ENCODE assay signal across 9 cellular contexts in the genomic region with DNA sequence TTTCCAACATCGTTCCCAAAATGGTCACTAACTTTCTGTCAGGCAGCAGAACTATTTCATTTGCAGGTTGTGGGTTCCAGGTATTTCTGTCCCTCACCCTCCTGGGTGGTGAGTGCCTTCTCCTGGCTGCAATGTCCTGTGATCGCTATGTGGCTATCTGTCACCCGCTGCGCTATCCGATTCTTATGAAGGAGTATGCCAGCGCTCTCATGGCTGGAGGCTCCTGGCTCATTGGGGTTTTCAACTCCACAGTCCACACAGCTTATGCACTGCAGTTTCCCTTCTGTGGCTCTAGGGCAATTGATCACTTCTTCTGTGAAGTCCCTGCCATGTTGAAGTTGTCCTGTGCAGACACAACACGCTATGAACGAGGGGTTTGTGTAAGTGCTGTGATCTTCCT. TPM values are rescaled to one million over a fixed set of nuclear protein-coding genes. Genes with fewer than 3 reads are reported as not detected.
"Had no signal": no experiment of that assay in that cellular context is flagged by ENCODE, and none has a peak within 500 bp of the region (broad histone marks: within the 10 kb centered on the region; RNA-seq: fewer than 3 reads in every experiment).

No MANE protein-coding gene starts in this region.

- DNase-seq: IMR-90, KBM-7, KG1 had no signal

- H3K4me1 Mint-ChIP-seq: IgD-negative memory B cell had no signal

- H3K27ac ChIP-seq: HL-60 had no signal

- H3K27me3 Mint-ChIP-seq: IgD-negative memory B cell had no signal

- H3K36me3 Mint-ChIP-seq: IgD-negative memory B cell had no signal

- ATAC-seq: HepG2 had no signal

- H3K27ac Mint-ChIP-seq: IgD-negative memory B cell had no signal

- FAIRE-seq: HepG2, HTR-8/SVneo had no signal

- H3K4me3 Mint-ChIP-seq: IgD-negative memory B cell had no signal

RNA-seq across cellular contexts. Expression of a gene that starts 9.3 kb away (rescaled TPM):
- total RNA-seq: HepG2, HT-29, HT1080, IMR-90 had no signal
- polyA plus RNA-seq: HepG2, IgD-negative memory B cell, IMR-90 had no signal

RNA-seq across cellular contexts. Expression of a gene that starts 13.9 kb away (rescaled TPM):
- total RNA-seq: HepG2, HT-29, HT1080, IMR-90 had no signal
- polyA plus RNA-seq: HepG2, IgD-negative memory B cell, IMR-90 had no signal

RNA-seq across cellular contexts. Expression of a gene that starts 14.7 kb away (rescaled TPM):
- total RNA-seq: HepG2, HT-29, HT1080, IMR-90 had no signal
- polyA plus RNA-seq: HepG2, IgD-negative memory B cell, IMR-90 had no signal

RNA-seq across cellular contexts. Expression of a gene that starts 31.0 kb away (rescaled TPM):
- total RNA-seq: HepG2, HT-29, HT1080, IMR-90 had no signal
- polyA plus RNA-seq: HepG2, IgD-negative memory B cell, IMR-90 had no signal

RNA-seq across cellular contexts. Expression of a gene that starts 38.6 kb away (rescaled TPM):
- total RNA-seq: HepG2, HT-29 had no signal
- polyA plus RNA-seq: HepG2 had no signal
